In the genomic region with DNA sequence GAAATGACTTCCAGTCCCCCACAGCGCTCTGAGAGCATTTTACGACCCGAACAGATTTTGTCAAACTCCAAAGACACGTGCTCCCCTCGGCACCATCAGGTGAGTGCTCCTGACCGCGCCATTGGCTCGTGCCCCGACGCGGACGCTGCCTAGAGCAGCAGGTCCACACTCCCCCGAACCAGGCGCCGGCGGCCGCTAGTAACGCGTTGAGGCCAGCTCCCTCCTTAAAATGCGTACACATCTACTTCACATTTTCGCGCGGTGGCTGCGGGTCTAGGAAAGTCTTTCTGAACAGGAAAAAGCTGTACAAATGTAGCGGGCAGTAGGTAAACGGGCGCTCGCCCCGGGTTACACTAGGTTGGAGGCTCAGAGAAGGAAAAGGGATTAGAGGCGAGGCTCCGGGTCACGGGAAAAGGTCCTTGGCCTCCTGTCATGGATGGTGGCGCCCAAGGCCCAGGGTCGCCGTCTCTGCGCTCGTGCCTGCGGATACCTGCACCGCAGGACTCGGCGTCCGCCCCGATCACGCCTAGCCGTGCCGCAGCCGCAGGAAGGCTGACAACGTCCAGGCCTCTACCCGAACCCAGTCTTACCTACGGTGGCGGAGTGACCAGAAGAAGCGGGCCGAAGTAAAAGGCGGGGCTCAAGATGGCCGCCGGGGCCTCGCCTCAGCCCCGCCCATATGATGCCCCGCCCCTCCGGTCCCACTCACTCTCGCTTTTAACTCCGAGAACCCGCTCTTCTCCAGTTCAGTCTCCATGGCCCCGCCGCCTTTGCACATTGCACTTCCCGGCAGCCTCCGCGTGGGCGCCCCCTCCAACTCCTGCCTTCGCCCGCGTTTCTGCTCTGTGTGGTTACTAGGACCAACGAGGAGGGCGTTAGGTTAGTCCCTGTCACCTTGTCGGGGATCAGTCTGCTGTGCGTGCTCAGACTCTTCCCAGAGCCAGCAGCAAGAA, we compare ENCODE assay signal across 1 cellular context.
A peak's percentile ranks its signal among the peaks of the same experiment; 100 is the strongest.
TF ChIP-seq lines count a peak whose summit lies in the region.

A gene with protein sequence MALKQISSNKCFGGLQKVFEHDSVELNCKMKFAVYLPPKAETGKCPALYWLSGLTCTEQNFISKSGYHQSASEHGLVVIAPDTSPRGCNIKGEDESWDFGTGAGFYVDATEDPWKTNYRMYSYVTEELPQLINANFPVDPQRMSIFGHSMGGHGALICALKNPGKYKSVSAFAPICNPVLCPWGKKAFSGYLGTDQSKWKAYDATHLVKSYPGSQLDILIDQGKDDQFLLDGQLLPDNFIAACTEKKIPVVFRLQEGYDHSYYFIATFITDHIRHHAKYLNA (minus strand): TSS at position 647 of the 953 bp plus-strand sequence. CDS start 5,748 bp downstream, outside the sequence.

TF ChIP-seq in HepG2, 621 proteins besides CTCF, POLR2A, EP300 and RAD21 (continued from another document and continues in another):
- TF ChIP-seq, protein P1, sequence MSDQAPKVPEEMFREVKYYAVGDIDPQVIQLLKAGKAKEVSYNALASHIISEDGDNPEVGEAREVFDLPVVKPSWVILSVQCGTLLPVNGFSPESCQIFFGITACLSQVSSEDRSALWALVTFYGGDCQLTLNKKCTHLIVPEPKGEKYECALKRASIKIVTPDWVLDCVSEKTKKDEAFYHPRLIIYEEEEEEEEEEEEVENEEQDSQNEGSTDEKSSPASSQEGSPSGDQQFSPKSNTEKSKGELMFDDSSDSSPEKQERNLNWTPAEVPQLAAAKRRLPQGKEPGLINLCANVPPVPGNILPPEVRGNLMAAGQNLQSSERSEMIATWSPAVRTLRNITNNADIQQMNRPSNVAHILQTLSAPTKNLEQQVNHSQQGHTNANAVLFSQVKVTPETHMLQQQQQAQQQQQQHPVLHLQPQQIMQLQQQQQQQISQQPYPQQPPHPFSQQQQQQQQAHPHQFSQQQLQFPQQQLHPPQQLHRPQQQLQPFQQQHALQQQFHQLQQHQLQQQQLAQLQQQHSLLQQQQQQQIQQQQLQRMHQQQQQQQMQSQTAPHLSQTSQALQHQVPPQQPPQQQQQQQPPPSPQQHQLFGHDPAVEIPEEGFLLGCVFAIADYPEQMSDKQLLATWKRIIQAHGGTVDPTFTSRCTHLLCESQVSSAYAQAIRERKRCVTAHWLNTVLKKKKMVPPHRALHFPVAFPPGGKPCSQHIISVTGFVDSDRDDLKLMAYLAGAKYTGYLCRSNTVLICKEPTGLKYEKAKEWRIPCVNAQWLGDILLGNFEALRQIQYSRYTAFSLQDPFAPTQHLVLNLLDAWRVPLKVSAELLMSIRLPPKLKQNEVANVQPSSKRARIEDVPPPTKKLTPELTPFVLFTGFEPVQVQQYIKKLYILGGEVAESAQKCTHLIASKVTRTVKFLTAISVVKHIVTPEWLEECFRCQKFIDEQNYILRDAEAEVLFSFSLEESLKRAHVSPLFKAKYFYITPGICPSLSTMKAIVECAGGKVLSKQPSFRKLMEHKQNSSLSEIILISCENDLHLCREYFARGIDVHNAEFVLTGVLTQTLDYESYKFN (CRISPR knock-in tag; conservative IDR thresholded peaks at IDR 0.05): no peak
- TF ChIP-seq NFKBIZ (CRISPR knock-in tag; IDR thresholded peaks at IDR 0.05) (0 out of 2 replicates have a peak, but pooled peaks have one; percentile 33), ZNF598 (CRISPR knock-in tag; IDR thresholded peaks at IDR 0.05; ENCODE audit: borderline replicate concordance) (peak; percentile 75; the same call in 1 of the 2 replicates), ZNF3 (CRISPR knock-in tag; IDR thresholded peaks at IDR 0.05) (no peak), SP5 (CRISPR knock-in tag; IDR thresholded peaks at IDR 0.05; ENCODE audit: borderline replicate concordance, low read depth) (peak; percentile 68; the same call in 1 of the 2 replicates), KLF6 (CRISPR knock-in tag; IDR thresholded peaks at IDR 0.05) (peak; percentile 93), AGO1 (IDR thresholded peaks at IDR 0.05; ENCODE audit: low read depth, low read length, poor library complexity, severe bottlenecking) (no peak), ZNF329 (CRISPR knock-in tag; IDR thresholded peaks at IDR 0.05; ENCODE audit: low read depth) (no peak), ZNF839 (CRISPR knock-in tag; IDR thresholded peaks at IDR 0.05; ENCODE audit: borderline replicate concordance) (0 out of 2 replicates have a peak, but pooled peaks have one; percentile 59), MTF1 (CRISPR knock-in tag; IDR thresholded peaks at IDR 0.05) (peak; percentile 91), YEATS2 (CRISPR knock-in tag; IDR thresholded peaks at IDR 0.05; ENCODE audit: borderline replicate concordance) (peak; percentile 60; the same call in 1 of the 2 replicates), HDAC1 (CRISPR knock-in tag; IDR thresholded peaks at IDR 0.05) (peak; percentile 60), MTA3 (CRISPR knock-in tag; IDR thresholded peaks at IDR 0.05) (no peak), ZNF296 (CRISPR knock-in tag; conservative IDR thresholded peaks at IDR 0.05) (no peak)
- TF ChIP-seq, protein P2, sequence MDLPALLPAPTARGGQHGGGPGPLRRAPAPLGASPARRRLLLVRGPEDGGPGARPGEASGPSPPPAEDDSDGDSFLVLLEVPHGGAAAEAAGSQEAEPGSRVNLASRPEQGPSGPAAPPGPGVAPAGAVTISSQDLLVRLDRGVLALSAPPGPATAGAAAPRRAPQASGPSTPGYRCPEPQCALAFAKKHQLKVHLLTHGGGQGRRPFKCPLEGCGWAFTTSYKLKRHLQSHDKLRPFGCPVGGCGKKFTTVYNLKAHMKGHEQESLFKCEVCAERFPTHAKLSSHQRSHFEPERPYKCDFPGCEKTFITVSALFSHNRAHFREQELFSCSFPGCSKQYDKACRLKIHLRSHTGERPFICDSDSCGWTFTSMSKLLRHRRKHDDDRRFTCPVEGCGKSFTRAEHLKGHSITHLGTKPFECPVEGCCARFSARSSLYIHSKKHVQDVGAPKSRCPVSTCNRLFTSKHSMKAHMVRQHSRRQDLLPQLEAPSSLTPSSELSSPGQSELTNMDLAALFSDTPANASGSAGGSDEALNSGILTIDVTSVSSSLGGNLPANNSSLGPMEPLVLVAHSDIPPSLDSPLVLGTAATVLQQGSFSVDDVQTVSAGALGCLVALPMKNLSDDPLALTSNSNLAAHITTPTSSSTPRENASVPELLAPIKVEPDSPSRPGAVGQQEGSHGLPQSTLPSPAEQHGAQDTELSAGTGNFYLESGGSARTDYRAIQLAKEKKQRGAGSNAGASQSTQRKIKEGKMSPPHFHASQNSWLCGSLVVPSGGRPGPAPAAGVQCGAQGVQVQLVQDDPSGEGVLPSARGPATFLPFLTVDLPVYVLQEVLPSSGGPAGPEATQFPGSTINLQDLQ (CRISPR knock-in tag; IDR thresholded peaks at IDR 0.05): 0 out of 2 replicates have a peak, but pooled peaks have one; percentile 19
- TF ChIP-seq, protein P3, sequence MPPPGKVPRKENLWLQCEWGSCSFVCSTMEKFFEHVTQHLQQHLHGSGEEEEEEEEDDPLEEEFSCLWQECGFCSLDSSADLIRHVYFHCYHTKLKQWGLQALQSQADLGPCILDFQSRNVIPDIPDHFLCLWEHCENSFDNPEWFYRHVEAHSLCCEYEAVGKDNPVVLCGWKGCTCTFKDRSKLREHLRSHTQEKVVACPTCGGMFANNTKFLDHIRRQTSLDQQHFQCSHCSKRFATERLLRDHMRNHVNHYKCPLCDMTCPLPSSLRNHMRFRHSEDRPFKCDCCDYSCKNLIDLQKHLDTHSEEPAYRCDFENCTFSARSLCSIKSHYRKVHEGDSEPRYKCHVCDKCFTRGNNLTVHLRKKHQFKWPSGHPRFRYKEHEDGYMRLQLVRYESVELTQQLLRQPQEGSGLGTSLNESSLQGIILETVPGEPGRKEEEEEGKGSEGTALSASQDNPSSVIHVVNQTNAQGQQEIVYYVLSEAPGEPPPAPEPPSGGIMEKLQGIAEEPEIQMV (CRISPR knock-in tag; IDR thresholded peaks at IDR 0.05; ENCODE audit: low read depth): peak; percentile 99
- TF ChIP-seq, protein P4, sequence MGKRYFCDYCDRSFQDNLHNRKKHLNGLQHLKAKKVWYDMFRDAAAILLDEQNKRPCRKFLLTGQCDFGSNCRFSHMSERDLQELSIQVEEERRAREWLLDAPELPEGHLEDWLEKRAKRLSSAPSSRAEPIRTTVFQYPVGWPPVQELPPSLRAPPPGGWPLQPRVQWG (CRISPR knock-in tag; IDR thresholded peaks at IDR 0.05; ENCODE audit: borderline replicate concordance, low read depth): no peak
- TF ChIP-seq, protein P5, sequence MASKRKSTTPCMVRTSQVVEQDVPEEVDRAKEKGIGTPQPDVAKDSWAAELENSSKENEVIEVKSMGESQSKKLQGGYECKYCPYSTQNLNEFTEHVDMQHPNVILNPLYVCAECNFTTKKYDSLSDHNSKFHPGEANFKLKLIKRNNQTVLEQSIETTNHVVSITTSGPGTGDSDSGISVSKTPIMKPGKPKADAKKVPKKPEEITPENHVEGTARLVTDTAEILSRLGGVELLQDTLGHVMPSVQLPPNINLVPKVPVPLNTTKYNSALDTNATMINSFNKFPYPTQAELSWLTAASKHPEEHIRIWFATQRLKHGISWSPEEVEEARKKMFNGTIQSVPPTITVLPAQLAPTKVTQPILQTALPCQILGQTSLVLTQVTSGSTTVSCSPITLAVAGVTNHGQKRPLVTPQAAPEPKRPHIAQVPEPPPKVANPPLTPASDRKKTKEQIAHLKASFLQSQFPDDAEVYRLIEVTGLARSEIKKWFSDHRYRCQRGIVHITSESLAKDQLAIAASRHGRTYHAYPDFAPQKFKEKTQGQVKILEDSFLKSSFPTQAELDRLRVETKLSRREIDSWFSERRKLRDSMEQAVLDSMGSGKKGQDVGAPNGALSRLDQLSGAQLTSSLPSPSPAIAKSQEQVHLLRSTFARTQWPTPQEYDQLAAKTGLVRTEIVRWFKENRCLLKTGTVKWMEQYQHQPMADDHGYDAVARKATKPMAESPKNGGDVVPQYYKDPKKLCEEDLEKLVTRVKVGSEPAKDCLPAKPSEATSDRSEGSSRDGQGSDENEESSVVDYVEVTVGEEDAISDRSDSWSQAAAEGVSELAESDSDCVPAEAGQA (IDR thresholded peaks at IDR 0.05; ENCODE audit: low read depth): peak; percentile 16; the same call in 1 of the 2 replicates
- TF ChIP-seq, protein P5 (CRISPR knock-in tag; IDR thresholded peaks at IDR 0.05; ENCODE audit: borderline replicate concordance): peak; percentile 50; the same call in 1 of the 2 replicates
- TF ChIP-seq, protein P6, sequence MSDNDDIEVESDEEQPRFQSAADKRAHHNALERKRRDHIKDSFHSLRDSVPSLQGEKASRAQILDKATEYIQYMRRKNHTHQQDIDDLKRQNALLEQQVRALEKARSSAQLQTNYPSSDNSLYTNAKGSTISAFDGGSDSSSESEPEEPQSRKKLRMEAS (IDR thresholded peaks at IDR 0.05): peak; percentile 96
- TF ChIP-seq, protein P7, sequence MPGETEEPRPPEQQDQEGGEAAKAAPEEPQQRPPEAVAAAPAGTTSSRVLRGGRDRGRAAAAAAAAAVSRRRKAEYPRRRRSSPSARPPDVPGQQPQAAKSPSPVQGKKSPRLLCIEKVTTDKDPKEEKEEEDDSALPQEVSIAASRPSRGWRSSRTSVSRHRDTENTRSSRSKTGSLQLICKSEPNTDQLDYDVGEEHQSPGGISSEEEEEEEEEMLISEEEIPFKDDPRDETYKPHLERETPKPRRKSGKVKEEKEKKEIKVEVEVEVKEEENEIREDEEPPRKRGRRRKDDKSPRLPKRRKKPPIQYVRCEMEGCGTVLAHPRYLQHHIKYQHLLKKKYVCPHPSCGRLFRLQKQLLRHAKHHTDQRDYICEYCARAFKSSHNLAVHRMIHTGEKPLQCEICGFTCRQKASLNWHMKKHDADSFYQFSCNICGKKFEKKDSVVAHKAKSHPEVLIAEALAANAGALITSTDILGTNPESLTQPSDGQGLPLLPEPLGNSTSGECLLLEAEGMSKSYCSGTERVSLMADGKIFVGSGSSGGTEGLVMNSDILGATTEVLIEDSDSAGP (CRISPR knock-in tag; IDR thresholded peaks at IDR 0.05; ENCODE audit: borderline replicate concordance): peak; percentile 88; the same call in 1 of the 2 replicates
- TF ChIP-seq, protein P8, sequence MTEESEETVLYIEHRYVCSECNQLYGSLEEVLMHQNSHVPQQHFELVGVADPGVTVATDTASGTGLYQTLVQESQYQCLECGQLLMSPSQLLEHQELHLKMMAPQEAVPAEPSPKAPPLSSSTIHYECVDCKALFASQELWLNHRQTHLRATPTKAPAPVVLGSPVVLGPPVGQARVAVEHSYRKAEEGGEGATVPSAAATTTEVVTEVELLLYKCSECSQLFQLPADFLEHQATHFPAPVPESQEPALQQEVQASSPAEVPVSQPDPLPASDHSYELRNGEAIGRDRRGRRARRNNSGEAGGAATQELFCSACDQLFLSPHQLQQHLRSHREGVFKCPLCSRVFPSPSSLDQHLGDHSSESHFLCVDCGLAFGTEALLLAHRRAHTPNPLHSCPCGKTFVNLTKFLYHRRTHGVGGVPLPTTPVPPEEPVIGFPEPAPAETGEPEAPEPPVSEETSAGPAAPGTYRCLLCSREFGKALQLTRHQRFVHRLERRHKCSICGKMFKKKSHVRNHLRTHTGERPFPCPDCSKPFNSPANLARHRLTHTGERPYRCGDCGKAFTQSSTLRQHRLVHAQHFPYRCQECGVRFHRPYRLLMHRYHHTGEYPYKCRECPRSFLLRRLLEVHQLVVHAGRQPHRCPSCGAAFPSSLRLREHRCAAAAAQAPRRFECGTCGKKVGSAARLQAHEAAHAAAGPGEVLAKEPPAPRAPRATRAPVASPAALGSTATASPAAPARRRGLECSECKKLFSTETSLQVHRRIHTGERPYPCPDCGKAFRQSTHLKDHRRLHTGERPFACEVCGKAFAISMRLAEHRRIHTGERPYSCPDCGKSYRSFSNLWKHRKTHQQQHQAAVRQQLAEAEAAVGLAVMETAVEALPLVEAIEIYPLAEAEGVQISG (CRISPR knock-in tag; IDR thresholded peaks at IDR 0.05): peak; percentile 72
- TF ChIP-seq, protein P9, sequence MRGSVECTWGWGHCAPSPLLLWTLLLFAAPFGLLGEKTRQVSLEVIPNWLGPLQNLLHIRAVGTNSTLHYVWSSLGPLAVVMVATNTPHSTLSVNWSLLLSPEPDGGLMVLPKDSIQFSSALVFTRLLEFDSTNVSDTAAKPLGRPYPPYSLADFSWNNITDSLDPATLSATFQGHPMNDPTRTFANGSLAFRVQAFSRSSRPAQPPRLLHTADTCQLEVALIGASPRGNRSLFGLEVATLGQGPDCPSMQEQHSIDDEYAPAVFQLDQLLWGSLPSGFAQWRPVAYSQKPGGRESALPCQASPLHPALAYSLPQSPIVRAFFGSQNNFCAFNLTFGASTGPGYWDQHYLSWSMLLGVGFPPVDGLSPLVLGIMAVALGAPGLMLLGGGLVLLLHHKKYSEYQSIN (CRISPR knock-in tag; IDR thresholded peaks at IDR 0.05; ENCODE audit: borderline replicate concordance): no peak
